34 cellular contexts compared by ENCODE assay signal in the genomic region with DNA sequence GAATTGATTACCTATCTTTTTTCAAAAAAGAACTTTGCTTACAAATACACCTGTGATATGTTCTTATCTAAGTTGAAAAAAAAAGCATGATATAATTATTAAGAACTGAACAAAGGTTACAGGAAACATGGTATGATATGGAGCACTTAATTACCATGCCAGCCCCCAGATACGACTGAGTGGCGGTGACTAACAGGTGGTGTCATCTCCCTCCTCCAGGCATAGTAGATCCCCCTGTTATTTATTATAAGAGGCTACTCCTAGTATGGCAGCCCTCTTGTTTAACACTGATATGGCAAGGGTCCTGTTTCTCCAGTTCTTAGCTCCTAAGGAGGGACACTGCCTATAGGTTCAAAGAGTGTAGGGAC. TPM values are rescaled to one million over a fixed set of nuclear protein-coding genes. Genes with fewer than 3 reads are reported as not detected.
DNase-seq lines count a peak whose midpoint lies in the region; ATAC-seq and TF ChIP-seq lines count a peak whose summit lies in the region.
"Had no signal": no experiment of that assay in that cellular context is flagged by ENCODE, and none has a peak within 500 bp of the region (broad histone marks: within the 10 kb centered on the region; RNA-seq: fewer than 3 reads in every experiment).

No MANE protein-coding gene starts in this region.

- POLR2A ChIA-PET in PC-9 (lab: Charles Lee; ENCODE audit: unreplicated experiment) = no interaction called here

- H3K27me3 Mint-ChIP-seq in Calu3 (ENCODE audit: unreplicated experiment) = no peaks in the 10 kb centered on the region
- no peaks in the 10 kb centered on the region for H3K27me3 Mint-ChIP-seq in progenitor cell of endocrine pancreas
- H3K27me3 Mint-ChIP-seq: dendritic cell treated with granulocyte-macrophage colony-stimulating factor and Interleukin-4, amounts not matched to agents 40 ng/mL and 50 ng/mL, for 4 days; stimulated activated memory B cell treated with anti-CD40 and anti-IgM and Interleukin-4, amounts not matched to agents 10 μg/mL and 1 μg/mL and 100 μg/mL, for 72 hours had no signal

- H3F3A ChIP-seq in PC-9 (ENCODE audit: insufficient read depth, low read depth) = peaks cover 25% of the 10 kb centered on the region; the same call in 1 of the 2 replicates

- H2BK15ac ChIP-seq in neuronal stem cell (ENCODE audit: low read length) = no peak overlapping the region

- TF ChIP-seq POLR2A in esophagus muscularis mucosa (IDR thresholded peaks at IDR 0.05; ENCODE audit: low read depth) (no peak), erythroblast (IDR thresholded peaks at IDR 0.05; ENCODE audit: low read length) (no peak)

- H3K9me2 ChIP-seq in PC-9 (ENCODE audit: insufficient read depth) = no peaks in the 10 kb centered on the region

- H3K27me3 ChIP-seq in PC-9 (ENCODE audit: insufficient read depth, low read depth) (no peaks in the 10 kb centered on the region), esophagus muscularis mucosa (no peaks in the 10 kb centered on the region), neuronal stem cell (ENCODE audit: control insufficient read depth in 3 of 3, insufficient read depth in 3 of 3, low read depth in 1 of 3, low read length in 3 of 3) (no peaks in the 10 kb centered on the region)
- H3K27me3 ChIP-seq: ascending aorta, BLaER1, MG63, ovary, suprapubic skin, upper lobe of right lung had no signal

- H3K4me2 ChIP-seq in PC-9 (0 out of 2 replicates have a peak overlapping the region, but pooled peaks have one; percentile 38), neuronal stem cell (ENCODE audit: insufficient read depth, low read length, poor library complexity, severe bottlenecking) (no peak overlapping the region)
- H3K4me2 ChIP-seq: BLaER1 had no signal

- H3K9ac ChIP-seq in neuronal stem cell (ENCODE audit: low read depth, low read length, poor library complexity) = no peak overlapping the region
- H3K9ac ChIP-seq: BLaER1 had no signal

- no peak for TF ChIP-seq EP300 in esophagus muscularis mucosa (IDR thresholded peaks at IDR 0.05)

- H4K91ac ChIP-seq in neuronal stem cell (ENCODE audit: low read depth, low read length, poor library complexity) = no peak overlapping the region

- H3K27ac Mint-ChIP-seq in Calu3 (ENCODE audit: unreplicated experiment) (peak overlapping the region; percentile 77), progenitor cell of endocrine pancreas (peak overlapping the region; percentile 41)
- H3K27ac Mint-ChIP-seq: activated CD4-positive, alpha-beta T cell treated with anti-CD3 and anti-CD28 coated beads for 36 hours; activated naive CD8-positive, alpha-beta T cell treated with anti-CD3 and anti-CD28 coated beads for 36 hours; dendritic cell treated with granulocyte-macrophage colony-stimulating factor and Interleukin-4, amounts not matched to agents 40 ng/mL and 50 ng/mL, for 4 days; natural killer cell; stimulated activated memory B cell treated with anti-CD40 and anti-IgM and Interleukin-4, amounts not matched to agents 10 μg/mL and 1 μg/mL and 100 μg/mL, for 72 hours; T-helper 17 cell had no signal

- H3K4me1 ChIP-seq in PC-9 (replicated peaks; ENCODE audit: insufficient read depth) (peaks cover 29% of the 10 kb centered on the region), esophagus muscularis mucosa (peaks cover 3 to 19% (median 10%) of the 10 kb centered on the region in 4 donors), neuronal stem cell (ENCODE audit: control insufficient read depth in 2 of 2, insufficient read depth in 1 of 2, low read depth in 1 of 2, low read length in 2 of 2) (no peaks in the 10 kb centered on the region)
- H3K4me1 ChIP-seq: upper lobe of right lung had no signal

- no peak overlapping the region for H2AK5ac ChIP-seq in neuronal stem cell (ENCODE audit: low read depth, low read length)

- H4K8ac ChIP-seq in neuronal stem cell (ENCODE audit: low read depth, low read length) = no peak overlapping the region

- H2AFZ ChIP-seq in PC-9 = no peak overlapping the region
- H2AFZ ChIP-seq in neuronal stem cell (ENCODE audit: low read length) = no peak overlapping the region

- 94% methylated on average over 2 of the region's 2 CpGs for WGBS in esophagus muscularis mucosa
- no CpG with 5 or more reads among the region's 2 CpGs for WGBS in neuronal stem cell (ENCODE audit: extremely low coverage in 2 of 2, insufficient read length in 2 of 2, insufficient replicate concordance in 1 of 2), 2 donors

- no peak overlapping the region for H2BK12ac ChIP-seq in neuronal stem cell (ENCODE audit: low read length)

- H3K23ac ChIP-seq in neuronal stem cell (ENCODE audit: low read depth, low read length, poor library complexity) = no peak overlapping the region

- BruUV-seq in Calu3 (replicated peaks; lab: Mats Ljungman, UMichigan) (no TSS peak), PC-9 (replicated peaks; lab: Mats Ljungman, UMichigan) (no TSS peak)

- H3K36me3 ChIP-seq in PC-9 (ENCODE audit: low read depth) = no peaks in the 10 kb centered on the region
- H3K36me3 ChIP-seq in esophagus muscularis mucosa = no peaks in the 10 kb centered on the region
- H3K36me3 ChIP-seq in neuronal stem cell (replicated peaks in 1 of 2; ENCODE audit: control insufficient read depth in 2 of 2, insufficient read depth in 2 of 2, low read length in 2 of 2) = peaks cover 0 to 2% of the 10 kb centered on the region in 2 donors
- H3K36me3 ChIP-seq: ascending aorta, BLaER1, MG63, ovary, suprapubic skin, upper lobe of right lung had no signal

- H2BK5ac ChIP-seq in neuronal stem cell (ENCODE audit: low read length) = no peak overlapping the region

- H3K4me3 ChIP-seq in PC-9 (no peak overlapping the region), esophagus muscularis mucosa (no peak overlapping the region), neuronal stem cell (ENCODE audit: low read length in 2 of 2) (no peak overlapping the region)
- H3K4me3 ChIP-seq: ascending aorta, BLaER1, MG63, ovary, SK-N-MC, suprapubic skin, upper lobe of right lung had no signal

- no peaks in the 10 kb centered on the region for H4K20me1 ChIP-seq in PC-9 (ENCODE audit: insufficient read depth)
- H4K20me1 ChIP-seq: BLaER1 had no signal

- H2BK120ac ChIP-seq in neuronal stem cell (ENCODE audit: low read depth, low read length) = no peak overlapping the region

- no peak overlapping the region for H3K4ac ChIP-seq in neuronal stem cell (ENCODE audit: low read length)

- peaks cover 47% of the 10 kb centered on the region for H3K4me1 Mint-ChIP-seq in Calu3 (ENCODE audit: low read depth, unreplicated experiment)
- H3K4me1 Mint-ChIP-seq in progenitor cell of endocrine pancreas (ENCODE audit: low read depth) = peaks cover 19% of the 10 kb centered on the region
- H3K4me1 Mint-ChIP-seq: activated CD4-positive, alpha-beta T cell treated with anti-CD3 and anti-CD28 coated beads for 36 hours; activated naive CD8-positive, alpha-beta T cell treated with anti-CD3 and anti-CD28 coated beads for 36 hours had no signal

- intact Hi-C loops in Calu3 (cut with micrococcal nuclease; ENCODE audit: unreplicated experiment) = loop anchor here (2.0 kb wide), 2 partner anchors 29 to 43 kb away; no protein-coding TSS in a partner anchor
- intact Hi-C loops in PC-9 (cut with micrococcal nuclease; ENCODE audit: unreplicated experiment) = no loop called here
- intact Hi-C loops in esophagus muscularis mucosa (cut with DNase I) = no loop called here

- no peak for ATAC-seq in HG03460 (IDR thresholded peaks at IDR 0.05; ENCODE audit: unreplicated experiment)
- ATAC-seq: activated CD4-positive, alpha-beta T cell treated with anti-CD3 and anti-CD28 coated beads for 36 hours; natural killer cell; right cardiac atrium; stimulated activated memory B cell treated with anti-CD40 and anti-IgM and Interleukin-4, amounts not matched to agents 10 μg/mL and 1 μg/mL and 100 μg/mL, for 72 hours; T-helper 17 cell had no signal

- H3K18ac ChIP-seq in neuronal stem cell (ENCODE audit: low read length) = no peak overlapping the region

- no peaks in the 10 kb centered on the region for H3K9me3 Mint-ChIP-seq in Calu3 (ENCODE audit: low read depth, unreplicated experiment)
- peaks cover 3% of the 10 kb centered on the region for H3K9me3 Mint-ChIP-seq in progenitor cell of endocrine pancreas (ENCODE audit: low read depth)
- H3K9me3 Mint-ChIP-seq: activated naive CD8-positive, alpha-beta T cell treated with anti-CD3 and anti-CD28 coated beads for 36 hours; dendritic cell treated with granulocyte-macrophage colony-stimulating factor and Interleukin-4, amounts not matched to agents 40 ng/mL and 50 ng/mL, for 4 days; natural killer cell; stimulated activated memory B cell treated with anti-CD40 and anti-IgM and Interleukin-4, amounts not matched to agents 10 μg/mL and 1 μg/mL and 100 μg/mL, for 72 hours had no signal

- no peaks in the 10 kb centered on the region for H3K79me1 ChIP-seq in neuronal stem cell (ENCODE audit: low read depth, low read length)

- H3K4me3 Mint-ChIP-seq in Calu3 (ENCODE audit: low read depth, unreplicated experiment) (no peak overlapping the region), progenitor cell of endocrine pancreas (ENCODE audit: low read depth) (no peak overlapping the region)
- H3K4me3 Mint-ChIP-seq: activated CD4-positive, alpha-beta T cell treated with anti-CD3 and anti-CD28 coated beads for 36 hours; activated naive CD8-positive, alpha-beta T cell treated with anti-CD3 and anti-CD28 coated beads for 36 hours; dendritic cell treated with granulocyte-macrophage colony-stimulating factor and Interleukin-4, amounts not matched to agents 40 ng/mL and 50 ng/mL, for 4 days; natural killer cell; stimulated activated memory B cell treated with anti-CD40 and anti-IgM and Interleukin-4, amounts not matched to agents 10 μg/mL and 1 μg/mL and 100 μg/mL, for 72 hours; T-helper 17 cell had no signal

- H3K79me2 ChIP-seq in PC-9 (ENCODE audit: low read depth) = no peaks in the 10 kb centered on the region

- H3K27ac ChIP-seq in PC-9 = peak overlapping the region; percentile 56; the same call in 1 of the 2 replicates
- no peak overlapping the region for H3K27ac ChIP-seq in esophagus muscularis mucosa (replicated peaks in 1 of 4)
- H3K27ac ChIP-seq in neuronal stem cell (replicated peaks; ENCODE audit: low read length) = no peak overlapping the region
- H3K27ac ChIP-seq: ascending aorta, BLaER1, ovary, RWPE1, SK-N-MC, suprapubic skin, upper lobe of right lung had no signal

- TF ChIP-seq CTCF in Calu3 (IDR thresholded peaks at IDR 0.05; ENCODE audit: unreplicated experiment) (no peak), PC-9 (conservative IDR thresholded peaks at IDR 0.05) (no peak), esophagus muscularis mucosa (IDR thresholded peaks at IDR 0.05) (no peak), progenitor cell of endocrine pancreas (IDR thresholded peaks at IDR 0.05; ENCODE audit: unreplicated experiment) (no peak)

- no peaks in the 10 kb centered on the region for H3K9me3 ChIP-seq in PC-9 (ENCODE audit: insufficient read depth, low read depth)
- H3K9me3 ChIP-seq in esophagus muscularis mucosa = no peaks in the 10 kb centered on the region
- no peaks in the 10 kb centered on the region for H3K9me3 ChIP-seq in neuronal stem cell (replicated peaks in 1 of 2; ENCODE audit: control insufficient read depth in 2 of 2, insufficient read depth in 1 of 2, low read depth in 1 of 2, low read length in 2 of 2)
- H3K9me3 ChIP-seq: ascending aorta, BLaER1, ovary, suprapubic skin, upper lobe of right lung had no signal

- CTCF ChIA-PET in Calu3 (lab: Charles Lee) (interaction anchor here (0.6 kb wide), 1 partner anchor 16 kb away, joined by 5 read pairs; no protein-coding TSS in a partner anchor), PC-9 (lab: Charles Lee) (interaction anchor here (0.6 kb wide), 1 partner anchor 488 kb away, joined by 3 read pairs; no protein-coding TSS in a partner anchor)

- H3K14ac ChIP-seq in neuronal stem cell (ENCODE audit: low read length) = no peak overlapping the region

- no peak for DNase-seq in Calu3
- DNase-seq in PC-9 = no peak
- DNase-seq in esophagus muscularis mucosa (ENCODE audit: extremely low spot score) = peak; percentile 26
- DNase-seq in progenitor cell of endocrine pancreas (ENCODE audit: low spot score, unreplicated experiment) = no peak
- DNase-seq in erythroblast (lab: John Stamatoyannopoulos, UW) = no peak
- DNase-seq in neuronal stem cell (ENCODE audit: low spot score) = no peak
- no peak for DNase-seq in Kasumi-1 (lab: John Stamatoyannopoulos, UW)
- DNase-seq: activated CD4-positive, alpha-beta T cell treated with anti-CD3 and anti-CD28 coated beads for 36 hours; activated effector memory CD4-positive, alpha-beta T cell treated with Interleukin-2 at 50 U/mL for 16 hours; activated naive CD8-positive, alpha-beta T cell treated with anti-CD3 and anti-CD28 coated beads for 36 hours; activated T-cell treated with anti-CD3 and anti-CD28 coated beads for 4 hours; glutamatergic neuron; islet precursor cell; MG63; midbrain; natural killer cell; NCI-H2081; NCI-H345; NCI-H748 treated with DMSO at 0.1 percent for 48 hours; ovary; right cardiac atrium; stimulated activated CD4-positive, alpha-beta T cell treated with anti-CD3 and anti-CD28 coated beads, Interleukin-4, amount 100 ng/mL, for 4 hours; T-helper 17 cell; upper lobe of right lung had no signal

- H3K36me3 Mint-ChIP-seq in Calu3 (ENCODE audit: insufficient read depth, unreplicated experiment) = peaks cover 5% of the 10 kb centered on the region
- H3K36me3 Mint-ChIP-seq in progenitor cell of endocrine pancreas (ENCODE audit: insufficient read depth) = peaks cover 3% of the 10 kb centered on the region
- H3K36me3 Mint-ChIP-seq: activated naive CD8-positive, alpha-beta T cell treated with anti-CD3 and anti-CD28 coated beads for 36 hours; natural killer cell; stimulated activated memory B cell treated with anti-CD40 and anti-IgM and Interleukin-4, amounts not matched to agents 10 μg/mL and 1 μg/mL and 100 μg/mL, for 72 hours had no signal

RNA-seq across cellular contexts. Expression of a gene that starts 31.0 kb away (rescaled TPM):
- total RNA-seq in Calu3 (2022) (257 and 881 TPM in 2 replicates), PC-9 (2021) (not detected in 2 replicates), esophagus muscularis mucosa (1 to 10 TPM in 2 of 4 donors, under 1 TPM in 1, not detected in 1; 0.11 to 5.5 (median 2.7) TPM), progenitor cell of endocrine pancreas (314 and 357 TPM in 2 replicates)
- not detected for polyA plus RNA-seq in neuronal stem cell (2013, experiment 1 of 2)
- polyA plus RNA-seq in neuronal stem cell (2013, experiment 2 of 2) = not detected
- total RNA-seq: activated CD4-positive, alpha-beta T cell treated with anti-CD3 and anti-CD28 coated beads for 36 hours; activated naive CD8-positive, alpha-beta T cell treated with anti-CD3 and anti-CD28 coated beads for 36 hours; ascending aorta; H1; lower leg skin; natural killer cell; right cardiac atrium; T-helper 17 cell had no signal
- polyA plus RNA-seq: H1, right cardiac atrium had no signal

Comparison
In these comparisons a context has a peak if more than half of its experiments do, and no peak if none do; other contexts are left out.
1. RNA of a gene that starts 31.0 kb away (total RNA-seq): 314 to 357 TPM in progenitor cell of endocrine pancreas and 257 to 881 TPM in Calu3; 0.11 to 5.5 TPM in esophagus muscularis mucosa and not detected in PC-9; every median in the first group is over 10 times any median in the second.